Comparison of ENCODE assay signal across 31 cellular contexts in genomic region chr1:204947747-204948146, GRCh38.
"Had no signal": no experiment of that assay in that cellular context is flagged by ENCODE, and none has a peak within 500 bp of the region (broad histone marks: within the 10 kb centered on the region; RNA-seq: fewer than 3 reads in every experiment).

No MANE protein-coding gene starts in this region.

- H2AFZ ChIP-seq: parathyroid adenoma had no signal

- H3K9ac ChIP-seq: parathyroid adenoma had no signal

- H3K9me3 ChIP-seq: breast epithelium, gastroesophageal sphincter, psoas muscle, vagina had no signal

- H3K4me3 Mint-ChIP-seq: activated CD4-positive, alpha-beta memory T cell treated with anti-CD3 and anti-CD28 coated beads for 36 hours; activated CD4-positive, alpha-beta T cell treated with anti-CD3 and anti-CD28 coated beads, Interleukin-2, amount 10 ng/mL, durations not matched to agents 24 days and 14 days; activated naive CD4-positive, alpha-beta T cell treated with anti-CD3 and anti-CD28 coated beads for 36 hours; activated naive CD8-positive, alpha-beta T cell treated with anti-CD3 and anti-CD28 coated beads for 36 hours; activated T-helper 1 cell treated with anti-CD3 and anti-CD28 coated beads, Interleukin-12 subunit alpha, Interleukin-12 subunit beta, Interleukin-2, Interleukin-4 antibody, amounts not matched to agents 30 ng/mL and 10 ng/mL and 1 ng/mL, durations not matched to agents 14 hours and 24 hours and 36 hours; immature natural killer cell; T-helper 1 cell treated with Interleukin-12 subunit alpha and Interleukin-12 subunit beta and Interleukin-4 antibody, amounts not matched to agents 30 μg/mL and 1 μg/mL, for 36 hours; type B pancreatic cell had no signal

- ATAC-seq: gastroesophageal sphincter; left colon; psoas muscle; stimulated activated naive CD8-positive, alpha-beta T cell treated with anti-CD3 and anti-CD28 coated beads, Interleukin-15, Interleukin-2, amounts not matched to agents 100 U/mL and 50 U/mL, for 24 hours had no signal

- H3K4me3 ChIP-seq: breast epithelium, gastroesophageal sphincter, psoas muscle, smooth muscle cell, vagina had no signal

- H3K27ac ChIP-seq: breast epithelium, gastroesophageal sphincter, parathyroid adenoma, psoas muscle, vagina, VCaP had no signal

- DNase-seq: activated CD4-positive, alpha-beta memory T cell treated with anti-CD3 and anti-CD28 coated beads for 36 hours; activated CD4-positive, alpha-beta T cell treated with anti-CD3 and anti-CD28 coated beads, Interleukin-2, amount 10 ng/mL, durations not matched to agents 24 days and 14 days; activated CD4-positive, CD25-positive, alpha-beta regulatory T cell treated with anti-CD3 and anti-CD28 coated beads, Interleukin-2, amount 50 U/mL, for 72 hours; activated CD8-positive, alpha-beta memory T cell treated with anti-CD3 and anti-CD28 coated beads, Interleukin-2, amount 50 U/mL, for 4 hours; activated effector memory CD4-positive, alpha-beta T cell treated with anti-CD3 and anti-CD28 coated beads, Interleukin-2, amount 50 U/mL, for 16 hours; activated naive CD4-positive, alpha-beta T cell treated with anti-CD3 and anti-CD28 coated beads for 36 hours; activated naive CD8-positive, alpha-beta T cell treated with anti-CD3 and anti-CD28 coated beads for 36 hours; activated T-cell treated with anti-CD3 and anti-CD28 coated beads, Interleukin-2, amount 50 U/mL, for 1 hour; amniotic stem cell; cortex of kidney; immature natural killer cell; kidney; left colon; mammary epithelial cell; occipital lobe; psoas muscle; stimulated activated CD4-positive, alpha-beta T cell treated with anti-CD3 and anti-CD28 coated beads, Interleukin-1b, Interleukin-23, amount 100 ng/mL, for 48 hours; stimulated activated naive CD8-positive, alpha-beta T cell treated with anti-CD3 and anti-CD28 coated beads, Interleukin-15, Interleukin-2, amounts not matched to agents 100 U/mL and 50 U/mL, for 24 hours; SW 1271; T-helper 9 cell had no signal

- H3K4me2 ChIP-seq: smooth muscle cell had no signal

- H3K36me3 Mint-ChIP-seq: activated CD4-positive, alpha-beta memory T cell treated with anti-CD3 and anti-CD28 coated beads for 36 hours; activated naive CD8-positive, alpha-beta T cell treated with anti-CD3 and anti-CD28 coated beads for 36 hours; immature natural killer cell; type B pancreatic cell had no signal

- H3K4me1 ChIP-seq: breast epithelium, parathyroid adenoma, psoas muscle had no signal

- H3K79me2 ChIP-seq: parathyroid adenoma had no signal

- H3K27me3 ChIP-seq: breast epithelium, gastroesophageal sphincter, vagina had no signal

- H3K36me3 ChIP-seq: breast epithelium, vagina had no signal

- H3K27ac Mint-ChIP-seq: activated CD4-positive, alpha-beta memory T cell treated with anti-CD3 and anti-CD28 coated beads for 36 hours; activated CD4-positive, alpha-beta T cell treated with anti-CD3 and anti-CD28 coated beads, Interleukin-2, amount 10 ng/mL, durations not matched to agents 24 days and 14 days; activated naive CD4-positive, alpha-beta T cell treated with anti-CD3 and anti-CD28 coated beads for 36 hours; activated naive CD8-positive, alpha-beta T cell treated with anti-CD3 and anti-CD28 coated beads for 36 hours; activated T-helper 1 cell treated with anti-CD3 and anti-CD28 coated beads, Interleukin-12 subunit alpha, Interleukin-12 subunit beta, Interleukin-2, Interleukin-4 antibody, amounts not matched to agents 30 ng/mL and 10 ng/mL and 1 ng/mL, durations not matched to agents 14 hours and 24 hours and 36 hours; immature natural killer cell; T-helper 1 cell treated with Interleukin-12 subunit alpha and Interleukin-12 subunit beta and Interleukin-4 antibody, amounts not matched to agents 30 μg/mL and 1 μg/mL, for 36 hours; type B pancreatic cell had no signal

- H3K9me3 Mint-ChIP-seq: activated CD4-positive, alpha-beta memory T cell treated with anti-CD3 and anti-CD28 coated beads for 36 hours; activated CD4-positive, alpha-beta T cell treated with anti-CD3 and anti-CD28 coated beads, Interleukin-2, amount 10 ng/mL, durations not matched to agents 24 days and 14 days; activated naive CD4-positive, alpha-beta T cell treated with anti-CD3 and anti-CD28 coated beads for 36 hours; activated naive CD8-positive, alpha-beta T cell treated with anti-CD3 and anti-CD28 coated beads for 36 hours; activated T-helper 1 cell treated with anti-CD3 and anti-CD28 coated beads, Interleukin-12 subunit alpha, Interleukin-12 subunit beta, Interleukin-2, Interleukin-4 antibody, amounts not matched to agents 30 ng/mL and 10 ng/mL and 1 ng/mL, durations not matched to agents 14 hours and 24 hours and 36 hours; immature natural killer cell; T-helper 1 cell treated with Interleukin-12 subunit alpha and Interleukin-12 subunit beta and Interleukin-4 antibody, amounts not matched to agents 30 μg/mL and 1 μg/mL, for 36 hours; type B pancreatic cell had no signal

- H3K4me1 Mint-ChIP-seq: activated CD4-positive, alpha-beta T cell treated with anti-CD3 and anti-CD28 coated beads, Interleukin-2, amount 10 ng/mL, durations not matched to agents 24 days and 14 days; activated naive CD8-positive, alpha-beta T cell treated with anti-CD3 and anti-CD28 coated beads for 36 hours; immature natural killer cell had no signal

- FAIRE-seq: endothelial cell of umbilical vein, kidney, TTC549 had no signal
